In genomic region chr14:97916100-97916499, GRCh38 we compare ENCODE assay signal across 30 cellular contexts.
"Had no signal": no experiment of that assay in that cellular context is flagged by ENCODE, and none has a peak within 500 bp of the region (broad histone marks: within the 10 kb centered on the region; RNA-seq: fewer than 3 reads in every experiment).

No MANE protein-coding gene starts in this region.

- H3K9me3 ChIP-seq: ascending aorta, heart right ventricle, lower lobe of right lung, psoas muscle, sigmoid colon, stomach, thyroid gland, upper lobe of right lung had no signal

- H3K36me3 ChIP-seq: ascending aorta, heart right ventricle, lower lobe of right lung, sigmoid colon, stomach, thyroid gland, upper lobe of right lung, WERI-Rb-1 had no signal

- H3K27ac Mint-ChIP-seq: brain, T-helper 17 cell had no signal

- H3K4me1 ChIP-seq: ascending aorta, heart right ventricle, lower lobe of right lung, parathyroid adenoma, psoas muscle, sigmoid colon, stomach, thyroid gland, upper lobe of right lung had no signal

- H3K9me3 Mint-ChIP-seq: effector memory CD8-positive, alpha-beta T cell; neural crest cell had no signal

- H3K4me1 Mint-ChIP-seq: neural crest cell had no signal

- H3K27me3 ChIP-seq: ascending aorta, sigmoid colon, stomach, thyroid gland, upper lobe of right lung had no signal

- H3K27ac ChIP-seq: ascending aorta, heart right ventricle, lower lobe of right lung, parathyroid adenoma, psoas muscle, sigmoid colon, stomach, thyroid gland, upper lobe of right lung, WERI-Rb-1 had no signal

- H3K4me3 ChIP-seq: ascending aorta, heart right ventricle, lower lobe of right lung, psoas muscle, sigmoid colon, stomach, thyroid gland, upper lobe of right lung had no signal

- ATAC-seq: effector memory CD8-positive, alpha-beta T cell; esophagus mucosa; heart right ventricle; left lobe of liver; lower lobe of right lung; naive thymus-derived CD8-positive, alpha-beta T cell; psoas muscle; SK-N-SH treated with all-trans-retinoic acid at 6 μM for 48 hours; T-helper 17 cell; upper lobe of right lung had no signal

- H3K36me3 Mint-ChIP-seq: brain had no signal

- DNase-seq: activated CD4-positive, alpha-beta T cell treated with anti-CD3 and anti-CD28 coated beads, Interleukin-2, amount 50 U/mL, for 4 hours; activated CD4-positive, CD25-positive, alpha-beta regulatory T cell treated with anti-CD3 and anti-CD28 coated beads, Interleukin-2, amount 50 U/mL, for 72 hours; activated naive CD4-positive, alpha-beta T cell; activated T-cell treated with anti-CD3 and anti-CD28 coated beads for 4 hours; caudate nucleus; cortex of kidney; effector memory CD8-positive, alpha-beta T cell; foreskin melanocyte; heart right ventricle; kidney glomerular epithelial cell; lower lobe of right lung; mesenchymal stem cell; naive thymus-derived CD8-positive, alpha-beta T cell; occipital lobe; psoas muscle; sigmoid colon; small intestine; stomach; T-helper 17 cell; T1000; upper lobe of right lung; WERI-Rb-1 had no signal

- H3K4me3 Mint-ChIP-seq: brain; effector memory CD8-positive, alpha-beta T cell; neural crest cell; T-helper 17 cell had no signal
